ENCODE assay signal across 1 cellular context in the genomic region with DNA sequence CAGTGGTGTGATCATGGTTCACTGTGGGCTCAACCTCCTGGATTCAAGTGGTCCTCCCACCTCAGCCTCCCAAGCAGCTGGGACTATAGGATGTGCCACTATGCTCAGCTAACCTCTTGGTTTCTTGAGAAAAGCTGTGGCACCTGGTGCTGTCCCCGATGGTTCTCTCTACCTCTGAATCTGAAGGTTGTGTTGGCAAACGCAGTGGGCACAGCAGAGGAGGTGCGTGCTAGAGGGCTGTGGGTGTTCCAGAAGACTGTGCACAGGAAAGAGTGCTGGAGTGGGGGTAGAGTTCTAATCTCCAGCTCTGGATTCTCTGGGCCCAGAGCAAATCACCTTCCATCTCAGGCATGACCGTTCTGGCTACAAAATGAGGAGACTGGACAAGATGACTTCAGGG.
TF ChIP-seq lines count a peak whose summit lies in the region.

No MANE protein-coding gene starts in this region.

TF ChIP-seq in H1, 55 proteins besides CTCF, POLR2A, EP300 and RAD21 (continued from another document):
- TF ChIP-seq, protein P1, sequence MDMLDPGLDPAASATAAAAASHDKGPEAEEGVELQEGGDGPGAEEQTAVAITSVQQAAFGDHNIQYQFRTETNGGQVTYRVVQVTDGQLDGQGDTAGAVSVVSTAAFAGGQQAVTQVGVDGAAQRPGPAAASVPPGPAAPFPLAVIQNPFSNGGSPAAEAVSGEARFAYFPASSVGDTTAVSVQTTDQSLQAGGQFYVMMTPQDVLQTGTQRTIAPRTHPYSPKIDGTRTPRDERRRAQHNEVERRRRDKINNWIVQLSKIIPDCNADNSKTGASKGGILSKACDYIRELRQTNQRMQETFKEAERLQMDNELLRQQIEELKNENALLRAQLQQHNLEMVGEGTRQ (IDR thresholded peaks at IDR 0.05; ENCODE audit: low read length) = no peak
- TF ChIP-seq SUZ12 (IDR thresholded peaks at IDR 0.05; ENCODE audit: low read length) = no peak
- TF ChIP-seq BACH1 (IDR thresholded peaks at IDR 0.05; ENCODE audit: low read length) = no peak
- TF ChIP-seq, protein P2, sequence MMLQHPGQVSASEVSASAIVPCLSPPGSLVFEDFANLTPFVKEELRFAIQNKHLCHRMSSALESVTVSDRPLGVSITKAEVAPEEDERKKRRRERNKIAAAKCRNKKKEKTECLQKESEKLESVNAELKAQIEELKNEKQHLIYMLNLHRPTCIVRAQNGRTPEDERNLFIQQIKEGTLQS (IDR thresholded peaks at IDR 0.05; ENCODE audit: insufficient read depth, low read depth, low read length) = no peak
- no peak for TF ChIP-seq SAP30 (IDR thresholded peaks at IDR 0.05; ENCODE audit: insufficient read depth, insufficient replicate concordance, low read length)
- TF ChIP-seq GTF2F1 (IDR thresholded peaks at IDR 0.05; ENCODE audit: borderline replicate concordance, low read depth, low read length) = no peak
- no peak for TF ChIP-seq KDM4A (IDR thresholded peaks at IDR 0.05; ENCODE audit: low read depth, low read length, severe bottlenecking)
- no peak for TF ChIP-seq ZNF274 (IDR thresholded peaks at IDR 0.05; ENCODE audit: borderline replicate concordance, extremely low read depth, low read length)
- TF ChIP-seq SP1 (IDR thresholded peaks at IDR 0.05; ENCODE audit: low read depth, low read length) = no peak
- TF ChIP-seq BCL11A (IDR thresholded peaks at IDR 0.05; ENCODE audit: low read depth in 2 of 2, low read length in 2 of 2) = no peak
- TF ChIP-seq NRF1 (IDR thresholded peaks at IDR 0.05; ENCODE audit: low read depth, low read length) = no peak
- TF ChIP-seq, protein P3, sequence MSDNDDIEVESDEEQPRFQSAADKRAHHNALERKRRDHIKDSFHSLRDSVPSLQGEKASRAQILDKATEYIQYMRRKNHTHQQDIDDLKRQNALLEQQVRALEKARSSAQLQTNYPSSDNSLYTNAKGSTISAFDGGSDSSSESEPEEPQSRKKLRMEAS (IDR thresholded peaks at IDR 0.05) = no peak
TF ChIP-seq in H1: peak in this region for 0.
